Comparison of ENCODE assay signal across 8 cellular contexts in genomic region chr9:130186839-130187522, GRCh38. TPM values are rescaled to one million over a fixed set of nuclear protein-coding genes. Genes with fewer than 3 reads are reported as not detected.
DNase-seq lines count a peak whose midpoint lies in the region; ATAC-seq, FAIRE-seq and TF ChIP-seq lines count a peak whose summit lies in the region.

No MANE protein-coding gene starts in this region.

- H3K79me2 ChIP-seq in H1 (ENCODE audit: control insufficient read depth in 1 of 2, insufficient read depth in 2 of 2, low read length in 2 of 2): peaks cover 0 to 26% of the 10 kb centered on the region in 2 experiments; a peak in 2 of 4 replicates

- POLR2A ChIA-PET in H1 (lab: Charles Lee; ENCODE audit: partially characterized antibody): interaction anchor here (0.9 kb wide), 2 partner anchors 9 to 79 kb away, joined by 3 to 4 read pairs; no protein-coding TSS in a partner anchor

- no peaks in the 10 kb centered on the region for H3K9me3 ChIP-seq in H1 (ENCODE audit: insufficient read depth in 2 of 2, low read depth in 1 of 2, low read length in 1 of 2)
- H3K9me3 ChIP-seq in muscle layer of duodenum (ENCODE audit: control insufficient read depth in 1 of 2, low read length in 2 of 2): no peaks in the 10 kb centered on the region

- H3K36me3 ChIP-seq in H1 (ENCODE audit: control insufficient read depth in 2 of 4, insufficient read depth in 4 of 4, low read length in 3 of 4): no peaks in the 10 kb centered on the region
- H3K36me3 ChIP-seq in muscle layer of duodenum (ENCODE audit: control insufficient read depth in 1 of 2, insufficient read depth in 2 of 2, low read length in 2 of 2): no peaks in the 10 kb centered on the region

- CTCF ChIA-PET in H1 (lab: Charles Lee; ENCODE audit: partially characterized antibody): interaction anchor here (0.8 to 4.9 kb wide), 10 partner anchors 8 to 129 kb away, joined by 3 to 20 read pairs (median 4); no protein-coding TSS in a partner anchor

- no peak overlapping the region for H3K56ac ChIP-seq in H1 (replicated peaks; ENCODE audit: insufficient read length, low read depth, low read length)

- H3K18ac ChIP-seq in H1 (ENCODE audit: extremely low read depth, low read length): peak overlapping the region; percentile 81

- no peak overlapping the region for H3K14ac ChIP-seq in H1 (ENCODE audit: insufficient read length)

- peak overlapping the region; percentile 74; the same call in 1 of the 2 replicates for H2BK15ac ChIP-seq in H1 (ENCODE audit: low read length)

- no peak overlapping the region for H4K5ac ChIP-seq in H1 (ENCODE audit: insufficient read length, low read depth, low read length)

- peak overlapping the region; percentile 27 to 45; a peak in 2 of 4 replicates for H3K4me2 ChIP-seq in H1 (ENCODE audit: insufficient read depth in 1 of 2, low read depth in 2 of 2, low read length in 2 of 2)

- WGBS in H1 (ENCODE audit: extremely low coverage in 1 of 2, insufficient coverage in 1 of 2, insufficient read length in 1 of 2, insufficient replicate concordance in 2 of 2, low coverage in 1 of 2, low lambda C conversion rate in 2 of 2, missing lambda C conversion rate in 1 of 2), 2 experiments: 68% methylated on average over 22 of the region's 25 CpGs; no CpG with 5 or more reads in 1 of the 2 experiments

- H3K27me3 ChIP-seq in H1 (replicated peaks in 1 of 4; ENCODE audit: control insufficient read depth in 3 of 4, extremely low read depth in 1 of 4, insufficient read depth in 3 of 4, low read length in 3 of 4) (no peaks in the 10 kb centered on the region), muscle layer of duodenum (ENCODE audit: low read depth, low read length) (no peaks in the 10 kb centered on the region)

- no peak for TF ChIP-seq CTCF in H1 (IDR thresholded peaks at IDR 0.05; ENCODE audit: control extremely low read depth in 1 of 3, insufficient read depth in 1 of 3, low read depth in 1 of 3, low read length in 3 of 3)

- no peak overlapping the region for H2BK120ac ChIP-seq in H1 (replicated peaks; ENCODE audit: low read depth, low read length)

- FAIRE-seq in H1 (lab: Jason Lieb, UNC): no peak

- peak overlapping the region; percentile 8 for H4K91ac ChIP-seq in H1 (replicated peaks; ENCODE audit: insufficient read length, low read length)

- H3K4me1 ChIP-seq in H1 (replicated peaks in 1 of 4; ENCODE audit: control insufficient read depth in 3 of 4, insufficient read depth in 4 of 4, low read length in 3 of 4) (peaks cover 0 to 44% (median 35%) of the 10 kb centered on the region in 4 experiments; a peak in 6 of 7 replicates), muscle layer of duodenum (ENCODE audit: control insufficient read depth in 1 of 2, insufficient read depth in 2 of 2, low read length in 2 of 2) (peaks cover 4 to 52% of the 10 kb centered on the region in 2 donors)

- ATAC-seq in GM18511 (IDR thresholded peaks at IDR 0.05; ENCODE audit: unreplicated experiment): no peak
- ATAC-seq in GM19455 (IDR thresholded peaks at IDR 0.05; ENCODE audit: unreplicated experiment): no peak
- no peak for ATAC-seq in HG03439 (IDR thresholded peaks at IDR 0.05; ENCODE audit: unreplicated experiment)

- no peak overlapping the region for H3K4ac ChIP-seq in H1 (replicated peaks; ENCODE audit: insufficient read length, low read depth, low read length)

- no peak for TF ChIP-seq POLR2A in H1 (IDR thresholded peaks at IDR 0.05; ENCODE audit: control extremely low read depth in 1 of 2, low read depth in 2 of 2, low read length in 2 of 2)

- H3K23me2 ChIP-seq in H1 (ENCODE audit: low read depth, low read length): no peaks in the 10 kb centered on the region

- H2BK20ac ChIP-seq in H1 (ENCODE audit: low read length): peak overlapping the region; percentile 29; the same call in 1 of the 2 replicates

- no peak overlapping the region for H2AFZ ChIP-seq in H1 (ENCODE audit: low read length)

- H2BK12ac ChIP-seq in H1 (ENCODE audit: low read depth, low read length): peak overlapping the region; percentile 79; the same call in 1 of the 2 replicates

- H4K8ac ChIP-seq in H1 (ENCODE audit: extremely low read depth, insufficient read depth, low read length): peak overlapping the region; percentile 19

- peak overlapping the region; percentile 67 for H2BK5ac ChIP-seq in H1 (ENCODE audit: low read depth, low read length)

- H3K27ac ChIP-seq in H1 (ENCODE audit: low read depth, low read length) (no peak overlapping the region), muscle layer of duodenum (ENCODE audit: low read length) (peak overlapping the region; percentile 61)

- no peak for TF ChIP-seq RAD21 in H1 (IDR thresholded peaks at IDR 0.05 in 1 of 2, conservative IDR thresholded peaks at IDR 0.05 in 1 of 2; ENCODE audit: low read depth in 2 of 2, low read length in 2 of 2)

- H3K23ac ChIP-seq in H1 (ENCODE audit: insufficient read length): no peak overlapping the region

- H4K20me1 ChIP-seq in H1 (replicated peaks in 1 of 2; ENCODE audit: control insufficient read depth in 1 of 2, insufficient read depth in 2 of 2, low read length in 2 of 2): peaks cover 1 to 6% of the 10 kb centered on the region in 2 experiments

- peaks cover 23% of the 10 kb centered on the region for H3K79me1 ChIP-seq in H1 (ENCODE audit: low read depth, low read length)

- peak; percentile 75 for DNase-seq in ELR (ENCODE audit: low read depth)
- peak; percentile 81 for DNase-seq in NCI-H510A (lab: John Stamatoyannopoulos, UW)
- peak; percentile 39 to 75 for DNase-seq in H1 (ENCODE audit: low read depth in 1 of 2, low spot score in 2 of 2)
- DNase-seq in pons (ENCODE audit: low spot score): no peak

- no peak overlapping the region for H3K4me3 ChIP-seq in H1 (ENCODE audit: extremely low read depth in 1 of 4, insufficient read depth in 2 of 4, low read depth in 3 of 4, low read length in 4 of 4)
- H3K4me3 ChIP-seq in muscle layer of duodenum (ENCODE audit: low read depth in 1 of 2, low read length in 2 of 2): peak overlapping the region; percentile 30 to 37

- TF ChIP-seq EP300 in H1 (IDR thresholded peaks at IDR 0.05; ENCODE audit: borderline replicate concordance in 1 of 2, low read depth in 2 of 2, low read length in 2 of 2): no peak

- H2AK5ac ChIP-seq in H1 (ENCODE audit: low read depth, low read length): no peak overlapping the region

- H3K9ac ChIP-seq in H1 (replicated peaks in 1 of 4; ENCODE audit: extremely low read depth in 1 of 4, low read depth in 3 of 4, low read length in 3 of 4): no peak overlapping the region

TF ChIP-seq in H1, 55 proteins besides CTCF, POLR2A, EP300 and RAD21 (continues in another document):
- no peak for TF ChIP-seq BACH1 (IDR thresholded peaks at IDR 0.05; ENCODE audit: low read length)
- peak; percentile 33; the same call in 1 of the 2 replicates for TF ChIP-seq GABPA (IDR thresholded peaks at IDR 0.05; ENCODE audit: borderline replicate concordance, insufficient read depth, low read length)
- TF ChIP-seq RNF2 (IDR thresholded peaks at IDR 0.05; ENCODE audit: borderline replicate concordance, low read depth, low read length, missing control alignments, poor library complexity, severe bottlenecking): no peak
- no peak for TF ChIP-seq RFX5 (IDR thresholded peaks at IDR 0.05; ENCODE audit: borderline replicate concordance, low read depth, low read length)
- no peak for TF ChIP-seq ATF2 (IDR thresholded peaks at IDR 0.05; ENCODE audit: low read length)
- TF ChIP-seq SIRT6 (IDR thresholded peaks at IDR 0.05; ENCODE audit: low read length): no peak
- TF ChIP-seq USF2 (IDR thresholded peaks at IDR 0.05; ENCODE audit: low read length): no peak
- TF ChIP-seq, protein P1, sequence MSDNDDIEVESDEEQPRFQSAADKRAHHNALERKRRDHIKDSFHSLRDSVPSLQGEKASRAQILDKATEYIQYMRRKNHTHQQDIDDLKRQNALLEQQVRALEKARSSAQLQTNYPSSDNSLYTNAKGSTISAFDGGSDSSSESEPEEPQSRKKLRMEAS (IDR thresholded peaks at IDR 0.05): 0 out of 2 replicates have a peak, but pooled peaks have one; percentile 28
- no peak for TF ChIP-seq POU5F1 (IDR thresholded peaks at IDR 0.05; ENCODE audit: low read depth, low read length)
- TF ChIP-seq HDAC6 (IDR thresholded peaks at IDR 0.05; ENCODE audit: low read depth, low read length): no peak

RNA-seq across cellular contexts. Expression of gene NCS1, which starts 14.8 kb away (rescaled TPM):
- total RNA-seq in H1 (2021; fragmentation: NEBNext Ultra II Directional; extraction: Animal tissue kit (Norgen Biotek cat#: 25700)): 42.4 and 47.6 TPM in 2 replicates
- polyA plus RNA-seq in H1 (2011; rRNA removed): 32.1 and 34.7 TPM in 2 replicates
- polyA plus RNA-seq in H1 (2011; cell fraction: cytosol; rRNA removed): 26.7 TPM
- polyA plus RNA-seq in H1 (2011; cell fraction: nucleus; rRNA removed): 26.4 TPM
- polyA plus RNA-seq in H1 (2012, experiment 1 of 2): 18.9 to 22.5 TPM (median 21.6 TPM) in 4 replicates
- polyA plus RNA-seq in H1 (2012, experiment 2 of 2): 23.1 TPM
- polyA plus RNA-seq in H1 (2013, experiment 1 of 2): 20.3 TPM
- polyA plus RNA-seq in H1 (2013, experiment 2 of 2): 20.5 TPM
- polyA minus RNA-seq in H1 (2011; rRNA and poly(A)+ RNA removed): 22.8 and 24.3 TPM in 2 replicates
- polyA minus RNA-seq in H1 (2011; cell fraction: cytosol; rRNA and poly(A)+ RNA removed): 20.1 TPM
- polyA minus RNA-seq in H1 (2011; cell fraction: nucleus; rRNA and poly(A)+ RNA removed): 9.9 TPM

Comparison
In these comparisons a context has a peak if more than half of its experiments do, and no peak if none do; other contexts are left out.
1. H3K4me3 ChIP-seq: peak in muscle layer of duodenum (2 of 2); none in H1 (0 of 4).